In the genomic region with DNA sequence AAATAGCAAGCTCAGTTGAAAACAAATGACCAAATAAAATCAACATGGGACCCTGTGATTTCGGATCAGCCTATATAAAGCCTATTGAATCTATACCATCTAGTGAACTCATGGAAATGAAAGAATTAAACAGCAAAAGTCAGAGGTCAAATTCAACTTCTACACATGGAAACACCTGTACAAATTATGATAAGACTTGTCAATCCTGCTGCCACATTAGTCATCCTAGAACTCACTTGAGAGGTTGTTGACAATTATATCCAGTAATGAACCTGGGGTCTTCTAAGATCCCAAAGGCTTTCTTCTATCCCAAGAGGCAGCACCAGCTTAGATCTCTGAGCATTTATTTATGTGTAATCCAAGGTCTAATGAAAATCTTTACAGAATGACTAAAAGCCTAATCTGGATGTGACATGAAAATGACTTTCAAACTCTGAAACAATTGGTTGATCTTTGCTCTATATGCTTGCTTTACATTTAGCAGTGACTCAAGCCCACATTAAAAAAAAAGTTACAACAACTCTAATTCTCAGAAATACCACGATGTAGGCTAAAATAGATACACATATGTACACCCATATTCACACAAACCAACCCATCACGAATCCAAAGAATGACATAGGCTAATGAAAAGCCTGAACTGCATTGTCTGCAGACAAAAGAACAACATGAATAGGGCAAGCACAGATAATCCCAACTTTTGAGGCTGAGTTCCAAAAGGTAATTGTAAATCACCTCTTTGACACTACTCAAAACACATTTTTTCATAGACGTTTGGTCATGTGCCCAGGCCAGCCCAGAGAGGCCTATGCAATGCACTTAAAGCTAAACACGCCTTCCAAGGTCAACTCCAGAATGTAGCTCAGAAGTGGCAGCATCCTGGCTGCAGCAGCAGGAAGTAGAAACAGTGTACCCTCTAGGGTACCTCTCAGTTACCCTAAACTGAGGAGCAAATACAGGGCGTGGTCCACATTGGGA, we compare ENCODE assay signal across 11 cellular contexts. TPM values are rescaled to one million over a fixed set of nuclear protein-coding genes. Genes with fewer than 3 reads are reported as not detected.
DNase-seq lines count a peak whose midpoint lies in the region; ATAC-seq, FAIRE-seq and TF ChIP-seq lines count a peak whose summit lies in the region.
"Had no signal": no experiment of that assay in that cellular context is flagged by ENCODE, and none has a peak within 500 bp of the region (broad histone marks: within the 10 kb centered on the region; RNA-seq: fewer than 3 reads in every experiment).

No MANE protein-coding gene starts in this region.

- H3K4me3 ChIP-seq in CD8-positive, alpha-beta T cell (ENCODE audit: low read depth, low read length), result no peak overlapping the region
- H3K4me3 ChIP-seq: sigmoid colon had no signal

- POLR2A ChIA-PET in CD8-positive, alpha-beta T cell (lab: Charles Lee), result no interaction called here
- POLR2A ChIA-PET in T-cell (lab: Charles Lee), result no interaction called here

- H3K4me1 ChIP-seq in CD8-positive, alpha-beta T cell (ENCODE audit: insufficient read depth, low read length), result peaks cover 15% of the 10 kb centered on the region

- no peak for DNase-seq in CD8-positive, alpha-beta T cell
- DNase-seq in GM12891 (ENCODE audit: insufficient read length, low spot score) (no peak), T-cell (no peak), left ventricle myocardium superior (no peak), NCI-H510A treated with DMSO at 0.1 percent for 48 hours (lab: John Stamatoyannopoulos, UW) (no peak), SKM-1 treated with dmso at 0.1 percent for 144 hours (lab: John Stamatoyannopoulos, UW; ENCODE audit: unreplicated experiment) (no peak)
- DNase-seq: activated CD8-positive, alpha-beta memory T cell treated with anti-CD3 and anti-CD28 coated beads, Interleukin-2, amount 50 U/mL, for 4 hours; glutamatergic neuron; sigmoid colon; SW 1271 had no signal

- H3K9me3 Mint-ChIP-seq in CD8-positive, alpha-beta T cell, result no peaks in the 10 kb centered on the region
- no peaks in the 10 kb centered on the region for H3K9me3 Mint-ChIP-seq in T-cell

- no peaks in the 10 kb centered on the region for H3K27me3 ChIP-seq in CD8-positive, alpha-beta T cell (ENCODE audit: insufficient read depth, low read length)
- H3K27me3 ChIP-seq: sigmoid colon had no signal

- no peak for TF ChIP-seq POLR2A in GM12891 (IDR thresholded peaks at IDR 0.05; ENCODE audit: low read depth, low read length)

- H3K9me3 ChIP-seq in CD8-positive, alpha-beta T cell (ENCODE audit: low read length), result no peaks in the 10 kb centered on the region
- H3K9me3 ChIP-seq: sigmoid colon had no signal

- no peak for TF ChIP-seq CTCF in CD8-positive, alpha-beta T cell (IDR thresholded peaks at IDR 0.05)

- intact Hi-C loops in CD8-positive, alpha-beta T cell (cut with DNase I, micrococcal nuclease), result no loop called here
- intact Hi-C loops in left ventricle myocardium superior (cut with micrococcal nuclease), result loop anchor here (5.0 kb wide), 1 partner anchor 56 kb away; no protein-coding TSS in a partner anchor

- no peaks in the 10 kb centered on the region for H3K36me3 Mint-ChIP-seq in CD8-positive, alpha-beta T cell
- peaks cover 6% of the 10 kb centered on the region for H3K36me3 Mint-ChIP-seq in T-cell

- CTCF ChIA-PET in CD8-positive, alpha-beta T cell (lab: Charles Lee), result no interaction called here
- CTCF ChIA-PET in T-cell (lab: Charles Lee), result interaction anchor here in 1 of 2 donors (0.6 kb wide), 1 partner anchor 1509 kb away, joined by 6 read pairs; no protein-coding TSS in a partner anchor

- H3K27ac Mint-ChIP-seq in CD8-positive, alpha-beta T cell, result peak overlapping the region; percentile 24
- H3K27ac Mint-ChIP-seq in T-cell, result peak overlapping the region; percentile 29 to 51

- peaks cover 56% of the 10 kb centered on the region for H3K4me1 Mint-ChIP-seq in CD8-positive, alpha-beta T cell (ENCODE audit: low read depth)
- peaks cover 67 to 89% (median 85%) of the 10 kb centered on the region in 3 donors for H3K4me1 Mint-ChIP-seq in T-cell

- no peak overlapping the region for H3K27ac ChIP-seq in CD8-positive, alpha-beta T cell (ENCODE audit: low read depth, low read length)
- H3K27ac ChIP-seq: sigmoid colon had no signal

- no peaks in the 10 kb centered on the region for H3K36me3 ChIP-seq in CD8-positive, alpha-beta T cell (ENCODE audit: insufficient read depth, low read length)
- H3K36me3 ChIP-seq: sigmoid colon had no signal

- no peak overlapping the region for H3K4me3 Mint-ChIP-seq in CD8-positive, alpha-beta T cell
- H3K4me3 Mint-ChIP-seq in T-cell, result peak overlapping the region in 1 of 3 donors; percentile 26

- peak; percentile 63 for FAIRE-seq in GM12891 (lab: Jason Lieb, UNC)

- no peak for ATAC-seq in CD8-positive, alpha-beta T cell
- ATAC-seq in T-cell (replicated peaks in 1 of 4), result peak in 2 of 4 experiments; percentile 17 to 40
- peak; percentile 39 for ATAC-seq in left ventricle myocardium superior
- no peak for ATAC-seq in HG02678 (IDR thresholded peaks at IDR 0.05; ENCODE audit: unreplicated experiment)

- H3K27me3 Mint-ChIP-seq in CD8-positive, alpha-beta T cell (ENCODE audit: low read depth), result no peaks in the 10 kb centered on the region
- H3K27me3 Mint-ChIP-seq in T-cell, result no peaks in the 10 kb centered on the region

TF ChIP-seq in GM12891, 5 proteins besides CTCF, POLR2A, EP300 and RAD21:
- TF ChIP-seq PAX5 (IDR thresholded peaks at IDR 0.05; ENCODE audit: insufficient read depth, low read length, severe bottlenecking) (no peak), SPI1 (IDR thresholded peaks at IDR 0.05; ENCODE audit: low read depth, low read length) (no peak), POU2F2 (IDR thresholded peaks at IDR 0.05; ENCODE audit: low read depth, low read length) (no peak), TAF1 (IDR thresholded peaks at IDR 0.05; ENCODE audit: low read depth, low read length) (no peak)

RNA-seq across cellular contexts. Expression of a gene that starts 59.0 kb away (rescaled TPM):
- 10 to 100 TPM; 12.0 to 13.8 TPM for total RNA-seq in CD8-positive, alpha-beta T cell
- polyA plus RNA-seq in GM12891 (2012; ENCODE audit: low read depth, missing spikeins), result 12.5 TPM
- 10 to 100 TPM; 30.2 to 62.7 (median 54.7) TPM for total RNA-seq in T-cell
- 9.0 TPM for total RNA-seq in left ventricle myocardium superior
